ENCODE assay signal across 12 cellular contexts in the genomic region with DNA sequence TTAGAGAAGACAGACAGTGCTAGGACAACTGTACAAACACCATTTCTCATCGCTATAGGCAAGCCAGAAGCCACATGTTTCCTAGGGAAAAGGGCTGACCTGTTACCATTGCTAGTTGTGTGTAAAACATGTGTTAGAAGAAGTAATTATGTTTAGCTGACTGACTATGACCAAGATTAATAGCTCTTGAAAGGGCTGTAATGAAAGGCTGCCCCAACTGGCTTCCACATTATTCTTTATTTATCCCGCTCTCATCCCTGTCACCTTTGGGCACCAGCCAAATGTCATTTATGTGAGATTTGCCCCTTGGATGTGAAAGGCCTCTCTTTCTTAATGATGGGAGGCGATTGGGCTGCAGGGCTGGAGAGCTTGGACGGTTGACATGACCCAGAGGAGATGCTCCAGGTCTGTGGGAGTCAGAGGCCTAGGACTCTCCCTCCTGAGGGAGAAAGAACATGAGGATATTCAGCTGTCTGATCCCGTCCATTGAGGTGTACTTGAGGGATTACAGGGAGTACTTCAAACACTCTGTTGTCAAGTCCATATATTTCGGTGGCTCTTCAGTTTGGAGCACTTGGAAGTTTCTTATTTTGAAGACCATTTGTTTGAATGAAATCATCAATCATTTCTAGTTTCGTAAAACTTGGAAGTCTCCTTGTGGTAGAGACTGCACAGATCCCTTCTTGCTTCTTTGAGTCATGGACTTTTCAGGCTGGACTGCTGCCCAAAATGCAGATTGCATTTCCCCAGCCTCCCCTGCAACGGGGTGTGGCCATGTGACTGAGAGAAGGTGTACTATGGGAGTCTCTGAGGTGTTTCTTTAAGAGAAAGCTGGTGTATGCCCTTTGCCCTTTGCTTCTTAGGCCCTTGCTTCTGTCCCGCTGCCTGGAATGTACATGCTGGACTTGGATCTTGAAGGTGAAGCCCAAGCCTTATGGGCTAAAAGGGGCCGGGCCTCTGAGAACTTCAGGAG. TPM values are rescaled to one million over a fixed set of nuclear protein-coding genes. Genes with fewer than 3 reads are reported as not detected.
DNase-seq lines count a peak whose midpoint lies in the region; ATAC-seq, FAIRE-seq and TF ChIP-seq lines count a peak whose summit lies in the region.
"Had no signal": no experiment of that assay in that cellular context is flagged by ENCODE, and none has a peak within 500 bp of the region (broad histone marks: within the 10 kb centered on the region; RNA-seq: fewer than 3 reads in every experiment).

No MANE protein-coding gene starts in this region.

- H3K27ac Mint-ChIP-seq in mesothelial cell of epicardium = peak overlapping the region; percentile 61
- H3K27ac Mint-ChIP-seq in activated naive CD4-positive, alpha-beta T cell treated with anti-CD3 and anti-CD28 coated beads, Interleukin-2, amount 50 U/mL, for 72 hours = no peak overlapping the region
- H3K27ac Mint-ChIP-seq: activated CD8-positive, alpha-beta T cell treated with anti-CD3 and anti-CD28 coated beads for 36 hours had no signal

- H3K9me3 ChIP-seq in K562 (replicated peaks; ENCODE audit: control insufficient read depth, insufficient read depth, low read depth, low read length) (no peaks in the 10 kb centered on the region), tibial artery (no peaks in the 10 kb centered on the region)

- peaks cover 44% of the 10 kb centered on the region for H3K4me1 Mint-ChIP-seq in mesothelial cell of epicardium

- no peak for TF ChIP-seq RAD21 in K562 (CRISPR knock-in tag; conservative IDR thresholded peaks at IDR 0.05 in 1 of 2, IDR thresholded peaks at IDR 0.05 in 1 of 2)

- H3K4me2 ChIP-seq in K562 (ENCODE audit: insufficient read depth, low read length) = no peak overlapping the region

- H3K36me3 ChIP-seq in K562 (ENCODE audit: control insufficient read depth, insufficient read depth, low read length) (no peaks in the 10 kb centered on the region), tibial artery (no peaks in the 10 kb centered on the region), brain microvascular endothelial cell (replicated peaks) (no peaks in the 10 kb centered on the region)

- no peak for TF ChIP-seq POLR2A in K562 (conservative IDR thresholded peaks at IDR 0.05)

- no peak overlapping the region for H3K9ac ChIP-seq in K562 (ENCODE audit: insufficient read depth in 1 of 2, low read depth in 2 of 2, low read length in 2 of 2)

- peaks cover 13% of the 10 kb centered on the region for H3K9me3 Mint-ChIP-seq in mesothelial cell of epicardium
- H3K9me3 Mint-ChIP-seq in activated naive CD4-positive, alpha-beta T cell treated with anti-CD3 and anti-CD28 coated beads, Interleukin-2, amount 50 U/mL, for 72 hours = peaks cover 0 to 10% of the 10 kb centered on the region in 2 donors
- H3K9me3 Mint-ChIP-seq: activated CD8-positive, alpha-beta T cell treated with anti-CD3 and anti-CD28 coated beads for 36 hours; central memory CD8-positive, alpha-beta T cell had no signal

- H3K27me3 Mint-ChIP-seq in mesothelial cell of epicardium (ENCODE audit: low read depth) = no peaks in the 10 kb centered on the region
- H3K27me3 Mint-ChIP-seq: activated CD8-positive, alpha-beta T cell treated with anti-CD3 and anti-CD28 coated beads for 36 hours; central memory CD8-positive, alpha-beta T cell had no signal

- no peaks in the 10 kb centered on the region for H3K79me2 ChIP-seq in K562 (ENCODE audit: control insufficient read depth, insufficient read depth, low read length)

- TF ChIP-seq CTCF in K562 (IDR thresholded peaks at IDR 0.05 in 2 of 3, conservative IDR thresholded peaks at IDR 0.05 in 1 of 3; ENCODE audit: insufficient read depth in 2 of 3, low read depth in 1 of 3, low read length in 3 of 3) (no peak), mesothelial cell of epicardium (IDR thresholded peaks at IDR 0.05; ENCODE audit: unreplicated experiment) (no peak), tibial artery (IDR thresholded peaks at IDR 0.05) (no peak), brain microvascular endothelial cell (IDR thresholded peaks at IDR 0.05; ENCODE audit: low read depth, low read length, missing control alignments) (no peak)

- POLR2A ChIA-PET in K562 (lab: Yijun Ruan, JAX) = interaction anchor here (0.7 kb wide), 1 partner anchor 658 kb away, joined by 3 read pairs; no protein-coding TSS in a partner anchor

- H3K4me3 Mint-ChIP-seq in mesothelial cell of epicardium = no peak overlapping the region
- H3K4me3 Mint-ChIP-seq: activated CD8-positive, alpha-beta T cell treated with anti-CD3 and anti-CD28 coated beads for 36 hours; central memory CD8-positive, alpha-beta T cell had no signal

- no TSS peak for BruUV-seq in K562 (replicated peaks; lab: Mats Ljungman, UMichigan)

- 34% methylated on average over 10 of the region's 10 CpGs for WGBS in K562 (ENCODE audit: insufficient coverage, low coverage, missing lambda C conversion rate)

- TF ChIP-seq EP300 in K562 (IDR thresholded peaks at IDR 0.05; ENCODE audit: low read length) = no peak

- H4K20me1 ChIP-seq in K562 (replicated peaks; ENCODE audit: control insufficient read depth, insufficient read depth, low read length) = 0 out of 2 replicates have a peak, but pooled peaks cover 4% of the 10 kb centered on the region

- H2AFZ ChIP-seq in K562 (ENCODE audit: low read depth, low read length) = no peak overlapping the region

- FAIRE-seq in K562 (lab: Jason Lieb, UNC) = no peak

- H3K27me3 ChIP-seq in K562 (ENCODE audit: control insufficient read depth in 2 of 2, insufficient read depth in 2 of 2, low read length in 2 of 2) (no peaks in the 10 kb centered on the region), tibial artery (no peaks in the 10 kb centered on the region), brain microvascular endothelial cell (replicated peaks) (no peaks in the 10 kb centered on the region)

- DNase-seq in DMS153 (lab: John Stamatoyannopoulos, UW) = peak; percentile 56
- DNase-seq in NCI-H2081 treated with DMSO at 0.1 percent for 48 hours (lab: John Stamatoyannopoulos, UW) = peak; percentile 9
- peak in 2 of 4 experiments; percentile 22 to 58 for DNase-seq in K562 (ENCODE audit: extremely low read depth in 1 of 4, low spot score in 3 of 4)
- DNase-seq in mesothelial cell of epicardium (ENCODE audit: low spot score in 2 of 2, unreplicated experiment in 2 of 2) = no peak
- no peak for DNase-seq in activated naive CD4-positive, alpha-beta T cell treated with anti-CD3 and anti-CD28 coated beads, Interleukin-2, amount 50 U/mL, for 72 hours (ENCODE audit: low spot score in 2 of 2)
- no peak for DNase-seq in tibial artery
- no peak for DNase-seq in brain microvascular endothelial cell
- DNase-seq: activated CD8-positive, alpha-beta T cell treated with anti-CD3 and anti-CD28 coated beads for 36 hours; DND-41; NK-92 treated with Interleukin-12 subunit alpha and Interleukin-12 subunit beta, amount 100 ng/mL, for 24 hours had no signal

- H3K36me3 Mint-ChIP-seq in mesothelial cell of epicardium = peaks cover 8% of the 10 kb centered on the region
- H3K36me3 Mint-ChIP-seq in activated naive CD4-positive, alpha-beta T cell treated with anti-CD3 and anti-CD28 coated beads, Interleukin-2, amount 50 U/mL, for 72 hours = no peaks in the 10 kb centered on the region

- intact Hi-C loops in K562 (cut with micrococcal nuclease) = loop anchor here (10.0 kb wide), 1 partner anchor 210 kb away; no protein-coding TSS in a partner anchor
- intact Hi-C loops in tibial artery (cut with DNase I; ENCODE audit: low total_unique reads) = no loop called here

- H3K4me1 ChIP-seq in K562 (replicated peaks in 1 of 2; ENCODE audit: control insufficient read depth in 2 of 2, insufficient read depth in 2 of 2, low read length in 2 of 2) = no peaks in the 10 kb centered on the region; a peak in 1 of 5 replicates
- H3K4me1 ChIP-seq in tibial artery = peaks cover 0 to 52% (median 15%) of the 10 kb centered on the region in 4 donors

- ATAC-seq in K562 (peak; percentile 76), GM21786 (IDR thresholded peaks at IDR 0.05; ENCODE audit: unreplicated experiment) (no peak)
- no peak for ATAC-seq in activated naive CD4-positive, alpha-beta T cell treated with anti-CD3 and anti-CD28 coated beads, Interleukin-2, amount 50 U/mL, for 72 hours
- ATAC-seq: activated CD8-positive, alpha-beta T cell treated with anti-CD3 and anti-CD28 coated beads for 36 hours had no signal

- H3K4me3 ChIP-seq in K562 (no peak overlapping the region), tibial artery (no peak overlapping the region), brain microvascular endothelial cell (ENCODE audit: low read depth, low read length) (no peak overlapping the region)

- in situ Hi-C loops in K562 (cut with MboI) (no loop called here), brain microvascular endothelial cell (cut with HindIII; ENCODE audit: low pct_ligation_motif_present, low sequenced_read_pairs) (no loop called here)

- H3K9me1 ChIP-seq in K562 (ENCODE audit: control insufficient read depth, insufficient read depth, low read length) = no peaks in the 10 kb centered on the region

- CTCF ChIA-PET in K562 (lab: Yijun Ruan, JAX; ENCODE audit: low intra/inter-chr PET ratio) = no interaction called here

- H3K27ac ChIP-seq in K562 (ENCODE audit: extremely low read depth, low read depth, low read length) (no peak overlapping the region), tibial artery (no peak overlapping the region), brain microvascular endothelial cell (no peak overlapping the region)

RNA-seq across cellular contexts. Expression of a gene that starts 51.3 kb away (rescaled TPM):
- total RNA-seq in K562 (2011; cell fraction: chromatin; rRNA removed; ENCODE audit: low replicate concordance) = 30.6 and 40.9 TPM in 2 replicates
- total RNA-seq in K562 (2011; cell fraction: nucleolus; rRNA removed) = 21.8 and 22.9 TPM in 2 replicates
- 21.9 and 26.8 TPM in 2 replicates for total RNA-seq in K562 (2011; cell fraction: nucleoplasm; rRNA removed)
- total RNA-seq in K562 (2014; rRNA removed) (14.2 and 16.9 TPM in 2 replicates), K562 (2014; rRNA removed; fragmentation: Illumina TruSeq; extraction: Trizol) (26.7 and 28.6 TPM in 2 replicates), K562 (2015; rRNA removed; fragmentation: Illumina TruSeq; extraction: Trizol) (26.7 and 28.0 TPM in 2 replicates), K562 (2021) (25.1 and 25.5 TPM in 2 replicates), mesothelial cell of epicardium (94.0 to 103 TPM (median 97.6 TPM) in 3 replicates)
- polyA plus RNA-seq in K562 (2011; rRNA removed) (20.9 and 23.1 TPM in 2 replicates), K562 (2014; fragmentation: Illumina TruSeq; extraction: Trizol) (21.9 and 27.7 TPM in 2 replicates), K562 (2014; fragmentation: Nextera tagmentation; extraction: Ambion mirVana) (10 to 100 TPM; 11.3 to 25.8 TPM), K562 (2014; rRNA removed) (12.3 and 14.0 TPM in 2 replicates)
- polyA plus RNA-seq in K562 (2011; cell fraction: cytosol; rRNA removed) = 15.3 and 20.2 TPM in 2 replicates
- polyA plus RNA-seq in K562 (2011; cell fraction: nucleus; rRNA removed) = 8.2 and 10.1 TPM in 2 replicates
- polyA plus RNA-seq in K562 (2012) = 13.2 and 16.8 TPM in 2 replicates
- 57.6 and 58.7 TPM in 2 replicates for polyA minus RNA-seq in K562 (2011; rRNA and poly(A)+ RNA removed)
- polyA minus RNA-seq in K562 (2011; cell fraction: cytosol; rRNA and poly(A)+ RNA removed) = 17.7 and 27.1 TPM in 2 replicates
- 19.1 and 36.2 TPM in 2 replicates for polyA minus RNA-seq in K562 (2011; cell fraction: nucleus; rRNA and poly(A)+ RNA removed)
- 10 to 100 TPM; 57.5 to 63.1 TPM for total RNA-seq in activated naive CD4-positive, alpha-beta T cell treated with anti-CD3 and anti-CD28 coated beads, Interleukin-2, amount 50 U/mL, for 72 hours

RNA-seq across cellular contexts. Expression of a gene that starts 51.6 kb away (rescaled TPM):
- 6.5 and 20.7 TPM in 2 replicates for total RNA-seq in K562 (2011; cell fraction: chromatin; rRNA removed; ENCODE audit: low replicate concordance)
- 4.6 and 4.8 TPM in 2 replicates for total RNA-seq in K562 (2011; cell fraction: nucleolus; rRNA removed)
- total RNA-seq in K562 (2011; cell fraction: nucleoplasm; rRNA removed) = 5.9 and 13.7 TPM in 2 replicates
- total RNA-seq in K562 (2014; rRNA removed) (3.2 and 3.6 TPM in 2 replicates), K562 (2014; rRNA removed; fragmentation: Illumina TruSeq; extraction: Trizol) (6.7 and 8.4 TPM in 2 replicates), K562 (2015; rRNA removed; fragmentation: Illumina TruSeq; extraction: Trizol) (5.2 and 7.4 TPM in 2 replicates), K562 (2021) (4.5 and 5.3 TPM in 2 replicates), mesothelial cell of epicardium (19.8 to 22.0 TPM (median 20.6 TPM) in 3 replicates)
- polyA plus RNA-seq in K562 (2011; rRNA removed) (7.7 and 7.8 TPM in 2 replicates), K562 (2014; fragmentation: Illumina TruSeq; extraction: Trizol) (4.7 and 4.9 TPM in 2 replicates), K562 (2014; fragmentation: Nextera tagmentation; extraction: Ambion mirVana) (1 to 10 TPM; 5.8 to 6.3 TPM), K562 (2014; rRNA removed) (4.0 and 5.4 TPM in 2 replicates)
- polyA plus RNA-seq in K562 (2011; cell fraction: cytosol; rRNA removed) = 1.4 and 3.8 TPM in 2 replicates
- polyA plus RNA-seq in K562 (2011; cell fraction: nucleus; rRNA removed) = 6.1 and 8.4 TPM in 2 replicates
- polyA plus RNA-seq in K562 (2012) = 3.1 and 5.0 TPM in 2 replicates
- polyA minus RNA-seq in K562 (2011; rRNA and poly(A)+ RNA removed) = 12.4 and 15.1 TPM in 2 replicates
- polyA minus RNA-seq in K562 (2011; cell fraction: cytosol; rRNA and poly(A)+ RNA removed) = 1.7 and 3.5 TPM in 2 replicates
- polyA minus RNA-seq in K562 (2011; cell fraction: nucleus; rRNA and poly(A)+ RNA removed) = 10.8 and 20.4 TPM in 2 replicates
- total RNA-seq in activated naive CD4-positive, alpha-beta T cell treated with anti-CD3 and anti-CD28 coated beads, Interleukin-2, amount 50 U/mL, for 72 hours = 1 to 10 TPM; 6.3 to 7.3 TPM

Comparison
In these comparisons a context has a peak if more than half of its experiments do, and no peak if none do; other contexts are left out.
1. DNase-seq: peak in DMS153 (single experiment) and NCI-H2081 treated with DMSO at 0.1 percent for 48 hours (single experiment); none in mesothelial cell of epicardium (0 of 2), activated naive CD4-positive, alpha-beta T cell treated with anti-CD3 and anti-CD28 coated beads, Interleukin-2, amount 50 U/mL, for 72 hours (0 of 2), tibial artery (0 of 2) and brain microvascular endothelial cell (single experiment).